13 cellular contexts compared by ENCODE assay signal in genomic region chr5:179680780-179681411, GRCh38. TPM values are rescaled to one million over a fixed set of nuclear protein-coding genes. Genes with fewer than 3 reads are reported as not detected.
DNase-seq lines count a peak whose midpoint lies in the region; ATAC-seq, FAIRE-seq and TF ChIP-seq lines count a peak whose summit lies in the region.
"Had no signal": no experiment of that assay in that cellular context is flagged by ENCODE, and none has a peak within 500 bp of the region (broad histone marks: within the 10 kb centered on the region; RNA-seq: fewer than 3 reads in every experiment).

Gene CBY3 (minus strand): TSS chr5:179681034. CDS start chr5:179680918, 116 bp downstream.

- 92% methylated on average over 5 of the region's 5 CpGs; no CpG with 5 or more reads in 1 of the 2 experiments for WGBS in H1 (ENCODE audit: extremely low coverage in 1 of 2, insufficient coverage in 1 of 2, insufficient read length in 1 of 2, insufficient replicate concordance in 2 of 2, low coverage in 1 of 2, low lambda C conversion rate in 2 of 2, missing lambda C conversion rate in 1 of 2), 2 experiments

- no peak within 1 kb of the TSS for H3K4ac ChIP-seq in H1 (replicated peaks; ENCODE audit: insufficient read length, low read depth, low read length)

- peak within 1 kb of the TSS; percentile 51 for H3K27ac Mint-ChIP-seq in activated CD4-positive, alpha-beta T cell treated with anti-CD3 and anti-CD28 coated beads, Interleukin-2, amount 10 ng/mL, durations not matched to agents 24 days and 14 days

- H3K27ac ChIP-seq in RWPE1 (peak within 1 kb of the TSS; percentile 13), H1 (ENCODE audit: low read depth, low read length) (no peak within 1 kb of the TSS), lower lobe of right lung (no peak within 1 kb of the TSS)
- H3K27ac ChIP-seq: KMS-11, psoas muscle had no signal

- H3K14ac ChIP-seq in H1 (ENCODE audit: insufficient read length) = no peak within 1 kb of the TSS

- H3K23ac ChIP-seq in H1 (ENCODE audit: insufficient read length) = no peak within 1 kb of the TSS

- no peak within 1 kb of the TSS for H3K56ac ChIP-seq in H1 (replicated peaks; ENCODE audit: insufficient read length, low read depth, low read length)

- peaks cover 0 to 12% (median 7%) of the 10 kb centered on the region in 4 experiments; a peak in 5 of 7 replicates for H3K4me1 ChIP-seq in H1 (replicated peaks in 1 of 4; ENCODE audit: control insufficient read depth in 3 of 4, insufficient read depth in 4 of 4, low read length in 3 of 4)
- peaks cover 20% of the 10 kb centered on the region for H3K4me1 ChIP-seq in lower lobe of right lung

- no peak within 1 kb of the TSS for H3K4me3 ChIP-seq in H1 (ENCODE audit: extremely low read depth in 1 of 4, insufficient read depth in 2 of 4, low read depth in 3 of 4, low read length in 4 of 4)
- H3K4me3 ChIP-seq in lower lobe of right lung = no peak within 1 kb of the TSS

- H4K8ac ChIP-seq in H1 (ENCODE audit: extremely low read depth, insufficient read depth, low read length) = no peak within 1 kb of the TSS; the same call in 1 of the 2 replicates

- H3K9ac ChIP-seq in H1 (replicated peaks in 1 of 4; ENCODE audit: extremely low read depth in 1 of 4, low read depth in 3 of 4, low read length in 3 of 4) = no peak within 1 kb of the TSS
- H3K9ac ChIP-seq: KMS-11 had no signal

- TF ChIP-seq CTCF in RWPE1 (conservative IDR thresholded peaks at IDR 0.05; ENCODE audit: low read depth) (no peak), H1 (IDR thresholded peaks at IDR 0.05; ENCODE audit: control extremely low read depth in 1 of 3, insufficient read depth in 1 of 3, low read depth in 1 of 3, low read length in 3 of 3) (no peak), lower lobe of right lung (IDR thresholded peaks at IDR 0.05) (no peak)

- H3K36me3 ChIP-seq in H1 (ENCODE audit: control insufficient read depth in 2 of 4, insufficient read depth in 4 of 4, low read length in 3 of 4) (peaks cover 0 to 6% (median 0%) of the 10 kb centered on the region in 4 experiments; a peak in 2 of 8 replicates), lower lobe of right lung (no peaks in the 10 kb centered on the region)
- H3K36me3 ChIP-seq: upper lobe of left lung had no signal

- TF ChIP-seq POLR2A in H1 (IDR thresholded peaks at IDR 0.05; ENCODE audit: control extremely low read depth in 1 of 2, low read depth in 2 of 2, low read length in 2 of 2) = no peak

- no peak for FAIRE-seq in H1 (lab: Jason Lieb, UNC)

- intact Hi-C loops in activated CD4-positive, alpha-beta T cell treated with anti-CD3 and anti-CD28 coated beads, Interleukin-2, amount 10 ng/mL, durations not matched to agents 24 days and 14 days (cut with micrococcal nuclease) = no loop called here
- intact Hi-C loops in lower lobe of right lung (cut with DNase I) = no loop called here

- no peak within 1 kb of the TSS for H2AFZ ChIP-seq in H1 (ENCODE audit: low read length)

- no peak for DNase-seq in activated CD4-positive, alpha-beta T cell treated with anti-CD3 and anti-CD28 coated beads, Interleukin-2, amount 10 ng/mL, durations not matched to agents 24 days and 14 days
- no peak for DNase-seq in activated CD4-positive, alpha-beta T cell treated with anti-CD3 and anti-CD28 coated beads, Interleukin-2, amount 50 U/mL, for 4 hours
- DNase-seq in RWPE1 (ENCODE audit: low spot score) (no peak), H1 (ENCODE audit: low read depth in 1 of 2, low spot score in 2 of 2) (no peak), renal cortical epithelial cell (ENCODE audit: low read depth) (peak; percentile 88), lower lobe of right lung (no peak), NCI-H2107 treated with DMSO at 0.1 percent for 48 hours (lab: John Stamatoyannopoulos, UW; ENCODE audit: unreplicated experiment) (no peak)
- DNase-seq: NCI-H2171, psoas muscle, upper lobe of left lung had no signal

- POLR2A ChIA-PET in RWPE1 (lab: Yijun Ruan, JAX; ENCODE audit: low non-redundant PET) = no interaction called here
- POLR2A ChIA-PET in H1 (lab: Charles Lee; ENCODE audit: partially characterized antibody) = interaction anchor here (0.7 to 6.4 kb wide), 12 partner anchors 9 to 151 kb away, joined by 3 to 50 read pairs (median 4); partner anchors contain the start of genes HNRNPH1 and RUFY1

- no peak within 1 kb of the TSS for H4K5ac ChIP-seq in H1 (ENCODE audit: insufficient read length, low read depth, low read length)

- peaks cover 0 to 2% of the 10 kb centered on the region in 2 experiments for H4K20me1 ChIP-seq in H1 (replicated peaks in 1 of 2; ENCODE audit: control insufficient read depth in 1 of 2, insufficient read depth in 2 of 2, low read length in 2 of 2)

- ATAC-seq in lower lobe of right lung (no peak), HG02852 (IDR thresholded peaks at IDR 0.05; ENCODE audit: unreplicated experiment) (no peak)
- ATAC-seq: psoas muscle had no signal

- H2AK5ac ChIP-seq in H1 (ENCODE audit: low read depth, low read length) = peak within 1 kb of the TSS; percentile 25; the same call in 1 of the 2 replicates

- H3K9me3 ChIP-seq in H1 (ENCODE audit: insufficient read depth in 2 of 2, low read depth in 1 of 2, low read length in 1 of 2) = no peaks in the 10 kb centered on the region
- H3K9me3 ChIP-seq in lower lobe of right lung = no peaks in the 10 kb centered on the region
- H3K9me3 ChIP-seq: psoas muscle, upper lobe of left lung had no signal

- no peak for TF ChIP-seq EP300 in H1 (IDR thresholded peaks at IDR 0.05; ENCODE audit: borderline replicate concordance in 1 of 2, low read depth in 2 of 2, low read length in 2 of 2)

- no peak within 1 kb of the TSS for H2BK12ac ChIP-seq in H1 (ENCODE audit: low read depth, low read length)

- peak within 1 kb of the TSS; percentile 100 for H3K4me3 Mint-ChIP-seq in activated CD4-positive, alpha-beta T cell treated with anti-CD3 and anti-CD28 coated beads, Interleukin-2, amount 10 ng/mL, durations not matched to agents 24 days and 14 days

- no peak within 1 kb of the TSS for H2BK15ac ChIP-seq in H1 (ENCODE audit: low read length)

- H3K79me2 ChIP-seq in H1 (ENCODE audit: control insufficient read depth in 1 of 2, insufficient read depth in 2 of 2, low read length in 2 of 2) = peaks cover 0 to 7% of the 10 kb centered on the region in 2 experiments; a peak in 1 of 4 replicates

- no peak within 1 kb of the TSS; a peak in 1 of 4 replicates for H3K4me2 ChIP-seq in H1 (ENCODE audit: insufficient read depth in 1 of 2, low read depth in 2 of 2, low read length in 2 of 2)
- H3K4me2 ChIP-seq: KMS-11 had no signal

- H2BK5ac ChIP-seq in H1 (ENCODE audit: low read depth, low read length) = no peak within 1 kb of the TSS

- no peak within 1 kb of the TSS for H2BK20ac ChIP-seq in H1 (ENCODE audit: low read length)

- H2BK120ac ChIP-seq in H1 (replicated peaks; ENCODE audit: low read depth, low read length) = no peak within 1 kb of the TSS

- peaks cover 16% of the 10 kb centered on the region for H3K23me2 ChIP-seq in H1 (ENCODE audit: low read depth, low read length)

- no peak within 1 kb of the TSS for H4K91ac ChIP-seq in H1 (replicated peaks; ENCODE audit: insufficient read length, low read length)

- 0 out of 2 replicates have a peak within 1 kb of the TSS, but pooled peaks have one; percentile 20 for H3K18ac ChIP-seq in H1 (ENCODE audit: extremely low read depth, low read length)

- TF ChIP-seq RAD21 in H1 (IDR thresholded peaks at IDR 0.05 in 1 of 2, conservative IDR thresholded peaks at IDR 0.05 in 1 of 2; ENCODE audit: low read depth in 2 of 2, low read length in 2 of 2) = no peak

- no peaks in the 10 kb centered on the region for H3K27me3 Mint-ChIP-seq in activated CD4-positive, alpha-beta T cell treated with anti-CD3 and anti-CD28 coated beads, Interleukin-2, amount 10 ng/mL, durations not matched to agents 24 days and 14 days

- H3K4me1 Mint-ChIP-seq in activated CD4-positive, alpha-beta T cell treated with anti-CD3 and anti-CD28 coated beads, Interleukin-2, amount 10 ng/mL, durations not matched to agents 24 days and 14 days = peaks cover 31% of the 10 kb centered on the region

- H3K9me3 Mint-ChIP-seq in activated CD4-positive, alpha-beta T cell treated with anti-CD3 and anti-CD28 coated beads, Interleukin-2, amount 10 ng/mL, durations not matched to agents 24 days and 14 days = peaks cover 4% of the 10 kb centered on the region

- H3K36me3 Mint-ChIP-seq in activated CD4-positive, alpha-beta T cell treated with anti-CD3 and anti-CD28 coated beads, Interleukin-2, amount 10 ng/mL, durations not matched to agents 24 days and 14 days (ENCODE audit: low read depth) = peaks cover 32% of the 10 kb centered on the region

- 0 out of 2 replicates have a peak, but pooled peaks cover 2% of the 10 kb centered on the region for H3K79me1 ChIP-seq in H1 (ENCODE audit: low read depth, low read length)

- CTCF ChIA-PET in RWPE1 (lab: Yijun Ruan, JAX) (interaction anchor here (1.1 to 1.3 kb wide), 2 partner anchors 23 to 25 kb away, joined by 4 to 5 read pairs; no protein-coding TSS in a partner anchor), H1 (lab: Charles Lee; ENCODE audit: partially characterized antibody) (interaction anchor here (0.8 to 2.5 kb wide), 6 partner anchors 10 to 102 kb away, joined by 3 to 16 read pairs (median 4); partner anchors contain the start of gene HNRNPH1)

- H3K27me3 ChIP-seq in H1 (replicated peaks in 1 of 4; ENCODE audit: control insufficient read depth in 3 of 4, extremely low read depth in 1 of 4, insufficient read depth in 3 of 4, low read length in 3 of 4) (peaks cover 0 to 4% (median 0%) of the 10 kb centered on the region in 4 experiments; a peak in 1 of 7 replicates), lower lobe of right lung (ENCODE audit: low read depth) (no peaks in the 10 kb centered on the region)
- H3K27me3 ChIP-seq: upper lobe of left lung had no signal

TF ChIP-seq in H1, 55 proteins besides CTCF, POLR2A, EP300 and RAD21 (continues in another document):
- TF ChIP-seq KDM5A (IDR thresholded peaks at IDR 0.05; ENCODE audit: low read length) (no peak), TAF7 (optimal IDR thresholded peaks at IDR 0.05; ENCODE audit: borderline replicate concordance, low read depth, low read length) (no peak), BACH1 (IDR thresholded peaks at IDR 0.05; ENCODE audit: low read length) (no peak), ASH2L (IDR thresholded peaks at IDR 0.05; ENCODE audit: low read length) (no peak), HDAC6 (IDR thresholded peaks at IDR 0.05; ENCODE audit: low read depth, low read length) (no peak)

RNA-seq across cellular contexts. Expression of gene CBY3, which starts in this region (rescaled TPM):
- total RNA-seq in activated CD4-positive, alpha-beta T cell treated with anti-CD3 and anti-CD28 coated beads, Interleukin-2, amount 10 ng/mL, durations not matched to agents 24 days and 14 days = 0.45 and 0.63 TPM in 2 replicates
- 0.39 and 1.4 TPM in 2 replicates for total RNA-seq in H1 (2021; fragmentation: NEBNext Ultra II Directional; extraction: Animal tissue kit (Norgen Biotek cat#: 25700))
- 0.38 and 0.39 TPM in 2 replicates for polyA plus RNA-seq in H1 (2011; rRNA removed)
- polyA plus RNA-seq in H1 (2011; cell fraction: cytosol; rRNA removed) = 0.37 TPM
- 1.1 TPM for polyA plus RNA-seq in H1 (2011; cell fraction: nucleus; rRNA removed)
- polyA plus RNA-seq in H1 (2012, experiment 1 of 2) = 1.4 to 2.4 TPM (median 1.8 TPM) in 3 of 4 replicates, not detected in the other
- polyA plus RNA-seq in H1 (2012, experiment 2 of 2) = 0.51 TPM
- 0.22 TPM for polyA plus RNA-seq in H1 (2013, experiment 1 of 2)
- 0.13 TPM for polyA plus RNA-seq in H1 (2013, experiment 2 of 2)
- 0.34 and 0.35 TPM in 2 replicates for polyA minus RNA-seq in H1 (2011; rRNA and poly(A)+ RNA removed)
- polyA minus RNA-seq in H1 (2011; cell fraction: cytosol; rRNA and poly(A)+ RNA removed) = 1.5 TPM
- 2.7 TPM for polyA minus RNA-seq in H1 (2011; cell fraction: nucleus; rRNA and poly(A)+ RNA removed)
- total RNA-seq in renal cortical epithelial cell (not detected in 2 replicates), lower lobe of right lung (not detected)
- total RNA-seq: fibroblast of lung, psoas muscle had no signal
- polyA plus RNA-seq: fibroblast of lung had no signal

Comparison
In these comparisons a context has a peak if more than half of its experiments do, and no peak if none do; other contexts are left out.
1. Peak in DNase-seq in renal cortical epithelial cell; RNA of the gene not detected or under 1 TPM.